17 cellular contexts compared by ENCODE assay signal in genomic region chr6:151514000-151514730, GRCh38.
"Had no signal": no experiment of that assay in that cellular context is flagged by ENCODE, and none has a peak within 500 bp of the region (broad histone marks: within the 10 kb centered on the region; RNA-seq: fewer than 3 reads in every experiment).

No MANE protein-coding gene starts in this region.

- H3K4me3 ChIP-seq: gastrocnemius medialis, testis had no signal

- H3K36me3 Mint-ChIP-seq: brain had no signal

- H3K27me3 Mint-ChIP-seq: brain; stimulated activated naive CD8-positive, alpha-beta T cell treated with anti-CD3 and anti-CD28 coated beads, Interleukin-15, Interleukin-2, amounts not matched to agents 100 ng/mL and 50 ng/mL, for 24 hours had no signal

- H3K9me3 Mint-ChIP-seq: central memory CD8-positive, alpha-beta T cell had no signal

- DNase-seq: activated CD4-positive, alpha-beta T cell treated with anti-CD3 and anti-CD28 coated beads for 48 hours; activated CD8-positive, alpha-beta memory T cell treated with anti-CD3 and anti-CD28 coated beads for 24 hours; amniotic stem cell; cortex of kidney; effector memory CD4-positive, alpha-beta T cell; gastrocnemius medialis; kidney; stimulated activated CD4-positive, alpha-beta T cell treated with anti-CD3 and anti-CD28 coated beads, Interleukin-4, amount 100 ng/mL, for 1 hour; stimulated activated CD8-positive, alpha-beta memory T cell treated with anti-CD3 and anti-CD28 coated beads, Interleukin-4, amount 100 ng/mL, for 48 hours; T-helper 9 cell; testis had no signal

- H3K27ac Mint-ChIP-seq: activated T-helper 2 cell treated with anti-CD3 and anti-CD28 coated beads, Interferon-gamma antibody, Interleukin-2, Interleukin-4, amounts not matched to agents 10 μg/mL and 5 μg/mL and 100 μg/mL, durations not matched to agents 14 hours and 24 hours and 36 hours; brain; stimulated activated naive CD8-positive, alpha-beta T cell treated with anti-CD3 and anti-CD28 coated beads, Interleukin-15, Interleukin-2, amounts not matched to agents 100 ng/mL and 50 ng/mL, for 24 hours; WTC11 had no signal

- H3K4me1 Mint-ChIP-seq: brain; central memory CD8-positive, alpha-beta T cell had no signal

- ATAC-seq: activated naive CD4-positive, alpha-beta T cell treated with anti-CD3 and anti-CD28 coated beads, Interleukin-2, amount 50 U/mL, for 72 hours; gastrocnemius medialis; WTC11 had no signal

- H3K4me3 Mint-ChIP-seq: brain; central memory CD8-positive, alpha-beta T cell; stimulated activated naive CD8-positive, alpha-beta T cell treated with anti-CD3 and anti-CD28 coated beads, Interleukin-15, Interleukin-2, amounts not matched to agents 100 ng/mL and 50 ng/mL, for 24 hours; WTC11 had no signal
